In the genomic region with DNA sequence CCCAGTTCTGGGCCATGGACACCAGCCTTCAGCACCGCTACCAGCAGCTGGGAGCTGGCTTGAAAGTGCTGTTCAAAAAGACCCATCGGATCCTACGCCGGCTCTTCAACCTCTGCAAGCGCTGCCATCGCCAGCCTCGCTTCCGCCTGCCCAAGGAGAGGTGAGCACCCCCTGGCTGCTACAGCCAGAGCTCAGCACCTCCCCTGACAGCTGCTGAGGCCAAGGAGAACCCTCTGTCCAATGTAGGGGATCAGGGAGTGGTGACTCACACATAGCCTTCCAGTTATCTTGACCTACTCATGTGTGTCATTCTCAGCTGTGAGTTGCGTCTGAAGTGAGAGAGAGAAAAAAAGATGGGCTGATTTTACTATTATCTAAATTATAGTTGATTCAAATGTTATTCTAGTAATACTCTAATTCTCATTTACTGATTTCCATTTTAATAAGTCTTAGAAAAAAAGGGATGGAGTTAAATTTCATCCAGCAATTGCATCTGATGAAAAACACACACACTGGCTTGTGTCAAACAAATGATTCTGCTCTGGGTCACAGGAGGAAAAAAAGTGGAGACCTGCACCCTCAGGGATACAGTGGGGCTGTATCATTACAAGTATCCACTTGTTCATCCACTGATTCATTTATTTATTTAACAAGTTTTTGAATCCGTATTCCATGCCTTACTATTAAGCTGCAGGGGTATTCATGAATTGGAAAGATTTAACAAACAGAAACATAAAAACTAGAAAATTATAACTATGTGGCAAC, we compare ENCODE assay signal across 18 cellular contexts.
A peak's percentile ranks its signal among the peaks of the same experiment; 100 is the strongest.
DNase-seq lines count a peak whose midpoint lies in the region; ATAC-seq and TF ChIP-seq lines count a peak whose summit lies in the region.
"Had no signal": no experiment of that assay in that cellular context is flagged by ENCODE, and none has a peak within 500 bp of the region (broad histone marks: within the 10 kb centered on the region; RNA-seq: fewer than 3 reads in every experiment).

No MANE protein-coding gene starts in this region.

- H3K27me3 Mint-ChIP-seq in WTC11 (ENCODE audit: low read depth) = no peaks in the 10 kb centered on the region; the same call in 1 of the 2 replicates
- no peaks in the 10 kb centered on the region for H3K27me3 Mint-ChIP-seq in activated naive CD8-positive, alpha-beta T cell treated with anti-CD3 and anti-CD28 coated beads, Interleukin-2, amount 50 U/mL, for 24 hours
- H3K27me3 Mint-ChIP-seq: activated CD4-positive, alpha-beta T cell treated with anti-CD3 and anti-CD28 coated beads for 36 hours had no signal

- CTCF ChIA-PET in WTC11 (lab: Charles Lee) = interaction anchor here (0.6 to 4.4 kb wide), 7 partner anchors 12 to 381 kb away, joined by 3 to 22 read pairs (median 3); no protein-coding TSS in a partner anchor

- H3K4me3 Mint-ChIP-seq in WTC11 = no peak overlapping the region
- no peak overlapping the region for H3K4me3 Mint-ChIP-seq in activated naive CD8-positive, alpha-beta T cell treated with anti-CD3 and anti-CD28 coated beads, Interleukin-2, amount 50 U/mL, for 24 hours
- H3K4me3 Mint-ChIP-seq: activated CD4-positive, alpha-beta T cell treated with anti-CD3 and anti-CD28 coated beads for 36 hours had no signal

- H3K4me1 ChIP-seq in esophagus muscularis mucosa (peaks cover 22 to 28% (median 23%) of the 10 kb centered on the region in 4 donors), osteoblast (ENCODE audit: insufficient read depth, low read length) (peaks cover 13% of the 10 kb centered on the region)
- H3K4me1 ChIP-seq: Caco-2 had no signal

- no peaks in the 10 kb centered on the region for H3K79me2 ChIP-seq in osteoblast (ENCODE audit: insufficient read depth, low read length)

- no peak overlapping the region for H3K4me2 ChIP-seq in osteoblast (ENCODE audit: insufficient read depth, low read length)

- H3K4me1 Mint-ChIP-seq in WTC11 = peaks cover 7% of the 10 kb centered on the region
- H3K4me1 Mint-ChIP-seq in activated naive CD8-positive, alpha-beta T cell treated with anti-CD3 and anti-CD28 coated beads, Interleukin-2, amount 50 U/mL, for 24 hours = no peaks in the 10 kb centered on the region
- H3K4me1 Mint-ChIP-seq: activated CD4-positive, alpha-beta T cell treated with anti-CD3 and anti-CD28 coated beads for 36 hours had no signal

- TF ChIP-seq CTCF in WTC11 (IDR thresholded peaks at IDR 0.05) (no peak), esophagus muscularis mucosa (IDR thresholded peaks at IDR 0.05) (no peak), osteoblast (IDR thresholded peaks at IDR 0.05; ENCODE audit: extremely low read depth, low read depth, low read length) (no peak)

- no peak overlapping the region for H2AFZ ChIP-seq in osteoblast (ENCODE audit: low read length)

- H3K36me3 ChIP-seq in esophagus muscularis mucosa = no peaks in the 10 kb centered on the region
- no peaks in the 10 kb centered on the region for H3K36me3 ChIP-seq in osteoblast (ENCODE audit: insufficient read depth, low read length)

- DNase-seq in HCEC 1CT = peak; percentile 76
- peak; percentile 22 for DNase-seq in WTC11 (ENCODE audit: low spot score)
- peak; percentile 57 for DNase-seq in esophagus muscularis mucosa (ENCODE audit: extremely low spot score)
- DNase-seq in osteoblast (ENCODE audit: insufficient read length, low spot score, missing footprints) = peak; percentile 73
- DNase-seq in HuH-7.5 (ENCODE audit: low spot score) = no peak
- DNase-seq in D341Med (ENCODE audit: low spot score) = no peak
- DNase-seq in activated naive CD8-positive, alpha-beta T cell treated with anti-CD3 and anti-CD28 coated beads, Interleukin-2, amount 50 U/mL, for 24 hours = no peak
- DNase-seq: activated CD4-positive, alpha-beta T cell treated with anti-CD3 and anti-CD28 coated beads for 36 hours; activated CD8-positive, alpha-beta memory T cell treated with anti-CD3 and anti-CD28 coated beads, Interleukin-2, amount 50 U/mL, for 4 hours; activated naive CD4-positive, alpha-beta T cell treated with Interleukin-2 at 50 U/mL for 16 hours; Caco-2; GF-D8; NCI-H1092; NCI-H69; stimulated activated CD4-positive, alpha-beta T cell treated with anti-CD3 and anti-CD28 coated beads, Interleukin-4, amount 100 ng/mL, for 1 hour; T-helper 9 cell had no signal

- H3K9me3 ChIP-seq in esophagus muscularis mucosa (no peaks in the 10 kb centered on the region), osteoblast (ENCODE audit: low read depth, low read length) (no peaks in the 10 kb centered on the region)
- H3K9me3 ChIP-seq: Caco-2 had no signal

- H3K27ac Mint-ChIP-seq in WTC11 = no peak overlapping the region
- no peak overlapping the region for H3K27ac Mint-ChIP-seq in activated naive CD8-positive, alpha-beta T cell treated with anti-CD3 and anti-CD28 coated beads, Interleukin-2, amount 50 U/mL, for 24 hours
- H3K27ac Mint-ChIP-seq: activated CD4-positive, alpha-beta T cell treated with anti-CD3 and anti-CD28 coated beads for 36 hours had no signal

- ATAC-seq in WTC11 = peak; percentile 79
- ATAC-seq in HG02763 (IDR thresholded peaks at IDR 0.05; ENCODE audit: unreplicated experiment) = no peak
- no peak for ATAC-seq in activated naive CD8-positive, alpha-beta T cell treated with anti-CD3 and anti-CD28 coated beads, Interleukin-2, amount 50 U/mL, for 24 hours
- ATAC-seq: activated CD4-positive, alpha-beta T cell treated with anti-CD3 and anti-CD28 coated beads for 36 hours had no signal

- intact Hi-C loops in esophagus muscularis mucosa (cut with DNase I) = loop anchor here (10.0 kb wide), 1 partner anchor 166 kb away; no protein-coding TSS in a partner anchor

- no peak for TF ChIP-seq POLR2A in esophagus muscularis mucosa (IDR thresholded peaks at IDR 0.05; ENCODE audit: low read depth)

- POLR2A ChIA-PET in WTC11 (lab: Charles Lee) = interaction anchor here (0.5 kb wide), 1 partner anchor 12 kb away, joined by 4 read pairs; no protein-coding TSS in a partner anchor

- H3K27ac ChIP-seq in esophagus muscularis mucosa (replicated peaks in 1 of 4) (no peak overlapping the region), osteoblast (ENCODE audit: low read depth, low read length) (no peak overlapping the region)
- H3K27ac ChIP-seq: SK-N-MC had no signal

- peaks cover 2% of the 10 kb centered on the region for H4K20me1 ChIP-seq in osteoblast (ENCODE audit: insufficient read depth, low read length)

- TF ChIP-seq EP300 in esophagus muscularis mucosa (IDR thresholded peaks at IDR 0.05) = no peak

- no peaks in the 10 kb centered on the region for H3K36me3 Mint-ChIP-seq in WTC11
- H3K36me3 Mint-ChIP-seq in activated naive CD8-positive, alpha-beta T cell treated with anti-CD3 and anti-CD28 coated beads, Interleukin-2, amount 50 U/mL, for 24 hours (ENCODE audit: low read depth) = no peaks in the 10 kb centered on the region

- H3K4me3 ChIP-seq in esophagus muscularis mucosa = no peak overlapping the region
- H3K4me3 ChIP-seq in osteoblast (ENCODE audit: insufficient read depth, low read length) = no peak overlapping the region
- H3K4me3 ChIP-seq: SK-N-MC had no signal

- H3K9me3 Mint-ChIP-seq in WTC11 = no peaks in the 10 kb centered on the region
- H3K9me3 Mint-ChIP-seq in activated naive CD8-positive, alpha-beta T cell treated with anti-CD3 and anti-CD28 coated beads, Interleukin-2, amount 50 U/mL, for 24 hours = no peaks in the 10 kb centered on the region

- 87% methylated on average over 5 of the region's 10 CpGs for WGBS in esophagus muscularis mucosa

- H3K27me3 ChIP-seq in esophagus muscularis mucosa (no peaks in the 10 kb centered on the region), osteoblast (ENCODE audit: insufficient read depth, low read length) (no peaks in the 10 kb centered on the region)

TF ChIP-seq in WTC11, 78 proteins besides CTCF, POLR2A, EP300 and RAD21:
- TF ChIP-seq ZNF317 (CRISPR knock-in tag; IDR thresholded peaks at IDR 0.05; ENCODE audit: borderline replicate concordance, low read depth) (no peak), TEAD4 (CRISPR knock-in tag; IDR thresholded peaks at IDR 0.05) (no peak), SOX15 (CRISPR knock-in tag; IDR thresholded peaks at IDR 0.05) (no peak)
- TF ChIP-seq, protein P1, sequence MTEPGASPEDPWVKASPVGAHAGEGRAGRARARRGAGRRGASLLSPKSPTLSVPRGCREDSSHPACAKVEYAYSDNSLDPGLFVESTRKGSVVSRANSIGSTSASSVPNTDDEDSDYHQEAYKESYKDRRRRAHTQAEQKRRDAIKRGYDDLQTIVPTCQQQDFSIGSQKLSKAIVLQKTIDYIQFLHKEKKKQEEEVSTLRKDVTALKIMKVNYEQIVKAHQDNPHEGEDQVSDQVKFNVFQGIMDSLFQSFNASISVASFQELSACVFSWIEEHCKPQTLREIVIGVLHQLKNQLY (CRISPR knock-in tag; IDR thresholded peaks at IDR 0.05) = no peak

Comparison
In these comparisons a context has a peak if more than half of its experiments do, and no peak if none do; other contexts are left out.
1. DNase-seq: peak in HCEC 1CT (single experiment), WTC11 (single experiment), esophagus muscularis mucosa (single experiment) and osteoblast (single experiment); none in HuH-7.5 (single experiment), D341Med (single experiment) and activated naive CD8-positive, alpha-beta T cell treated with anti-CD3 and anti-CD28 coated beads, Interleukin-2, amount 50 U/mL, for 24 hours (single experiment).